Comparison of ENCODE assay signal across 1 cellular context in the genomic region with DNA sequence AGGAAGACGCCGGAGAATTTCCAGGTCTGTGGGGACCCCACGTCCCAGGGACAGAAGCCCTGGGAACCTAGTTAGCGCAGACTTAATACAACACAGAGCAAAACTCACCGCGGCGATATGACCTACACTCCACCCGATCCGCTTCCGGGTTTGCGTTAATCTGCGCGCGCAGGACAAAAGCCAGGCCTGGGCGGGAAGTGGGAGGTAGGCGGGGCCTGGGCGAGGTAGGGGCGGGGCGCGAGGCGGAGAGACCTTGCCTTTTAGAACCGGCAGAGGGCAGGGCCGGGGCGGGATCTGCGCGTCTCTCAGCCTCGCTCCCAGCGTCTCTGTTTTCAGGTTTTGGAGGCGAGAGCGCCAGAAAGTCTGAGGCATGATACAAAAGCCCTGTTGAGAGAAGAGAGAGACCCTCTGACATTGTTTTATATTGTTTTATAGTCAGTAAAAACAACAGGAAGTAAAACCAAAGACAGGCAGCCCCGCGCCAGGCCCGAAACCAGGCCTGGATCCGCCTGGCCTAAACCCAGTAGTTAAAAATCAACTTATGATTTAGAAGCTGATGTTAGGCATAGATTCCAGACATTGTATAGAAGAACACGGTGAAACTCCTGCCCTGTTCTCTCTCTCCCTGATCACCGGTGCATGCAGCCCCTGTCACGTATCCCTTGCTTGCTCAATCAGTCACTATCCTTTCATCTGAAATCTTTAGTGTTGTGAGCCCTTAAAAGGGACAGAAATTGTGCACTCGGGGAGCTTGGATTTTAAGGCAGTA.
A peak's percentile ranks its signal among the peaks of the same experiment; 100 is the strongest.
TF ChIP-seq lines count a peak whose summit lies in the region.

Gene ZNF611, minus strand, starts transcription at position 152 of the 769 bp plus-strand sequence. CDS start 19,150 bp downstream, outside the sequence.

TF ChIP-seq in HepG2, 621 proteins besides CTCF, POLR2A, EP300 and RAD21 (continued from another document):
- TF ChIP-seq ARID4A (CRISPR knock-in tag; IDR thresholded peaks at IDR 0.05; ENCODE audit: borderline replicate concordance) (peak; percentile 56; the same call in 1 of the 2 replicates), TARDBP (CRISPR knock-in tag; IDR thresholded peaks at IDR 0.05) (no peak), ZNF644 (CRISPR knock-in tag; IDR thresholded peaks at IDR 0.05; ENCODE audit: low read depth) (no peak), ZNF10 (CRISPR knock-in tag; IDR thresholded peaks at IDR 0.05; ENCODE audit: borderline replicate concordance, low read depth) (no peak), NONO (IDR thresholded peaks at IDR 0.05) (no peak), NONO (CRISPR knock-in tag; conservative IDR thresholded peaks at IDR 0.05) (no peak), KAT7 (CRISPR knock-in tag; IDR thresholded peaks at IDR 0.05; ENCODE audit: borderline replicate concordance) (0 out of 2 replicates have a peak, but pooled peaks have one; percentile 28), ZNF660 (CRISPR knock-in tag; IDR thresholded peaks at IDR 0.05; ENCODE audit: borderline replicate concordance, low read depth) (no peak), ZHX1 (CRISPR knock-in tag; IDR thresholded peaks at IDR 0.05; ENCODE audit: low read depth) (no peak), ELF4 (CRISPR knock-in tag; IDR thresholded peaks at IDR 0.05; ENCODE audit: borderline replicate concordance) (peak; percentile 81; the same call in 1 of the 2 replicates), NR2C2 (CRISPR knock-in tag; IDR thresholded peaks at IDR 0.05; ENCODE audit: borderline replicate concordance) (peak; percentile 69; the same call in 1 of the 2 replicates), ZNF747 (CRISPR knock-in tag; IDR thresholded peaks at IDR 0.05; ENCODE audit: borderline replicate concordance) (no peak), NCOA1 (CRISPR knock-in tag; IDR thresholded peaks at IDR 0.05) (no peak), KMT2B (CRISPR knock-in tag; IDR thresholded peaks at IDR 0.05) (no peak), ZSCAN30 (CRISPR knock-in tag; IDR thresholded peaks at IDR 0.05) (no peak)
- TF ChIP-seq, protein P1, sequence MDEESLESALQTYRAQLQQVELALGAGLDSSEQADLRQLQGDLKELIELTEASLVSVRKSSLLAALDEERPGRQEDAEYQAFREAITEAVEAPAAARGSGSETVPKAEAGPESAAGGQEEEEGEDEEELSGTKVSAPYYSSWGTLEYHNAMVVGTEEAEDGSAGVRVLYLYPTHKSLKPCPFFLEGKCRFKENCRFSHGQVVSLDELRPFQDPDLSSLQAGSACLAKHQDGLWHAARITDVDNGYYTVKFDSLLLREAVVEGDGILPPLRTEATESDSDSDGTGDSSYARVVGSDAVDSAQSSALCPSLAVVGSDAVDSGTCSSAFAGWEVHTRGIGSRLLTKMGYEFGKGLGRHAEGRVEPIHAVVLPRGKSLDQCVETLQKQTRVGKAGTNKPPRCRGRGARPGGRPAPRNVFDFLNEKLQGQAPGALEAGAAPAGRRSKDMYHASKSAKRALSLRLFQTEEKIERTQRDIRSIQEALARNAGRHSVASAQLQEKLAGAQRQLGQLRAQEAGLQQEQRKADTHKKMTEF (CRISPR knock-in tag; IDR thresholded peaks at IDR 0.05) = 0 out of 2 replicates have a peak, but pooled peaks have one; percentile 18
- TF ChIP-seq, protein P2, sequence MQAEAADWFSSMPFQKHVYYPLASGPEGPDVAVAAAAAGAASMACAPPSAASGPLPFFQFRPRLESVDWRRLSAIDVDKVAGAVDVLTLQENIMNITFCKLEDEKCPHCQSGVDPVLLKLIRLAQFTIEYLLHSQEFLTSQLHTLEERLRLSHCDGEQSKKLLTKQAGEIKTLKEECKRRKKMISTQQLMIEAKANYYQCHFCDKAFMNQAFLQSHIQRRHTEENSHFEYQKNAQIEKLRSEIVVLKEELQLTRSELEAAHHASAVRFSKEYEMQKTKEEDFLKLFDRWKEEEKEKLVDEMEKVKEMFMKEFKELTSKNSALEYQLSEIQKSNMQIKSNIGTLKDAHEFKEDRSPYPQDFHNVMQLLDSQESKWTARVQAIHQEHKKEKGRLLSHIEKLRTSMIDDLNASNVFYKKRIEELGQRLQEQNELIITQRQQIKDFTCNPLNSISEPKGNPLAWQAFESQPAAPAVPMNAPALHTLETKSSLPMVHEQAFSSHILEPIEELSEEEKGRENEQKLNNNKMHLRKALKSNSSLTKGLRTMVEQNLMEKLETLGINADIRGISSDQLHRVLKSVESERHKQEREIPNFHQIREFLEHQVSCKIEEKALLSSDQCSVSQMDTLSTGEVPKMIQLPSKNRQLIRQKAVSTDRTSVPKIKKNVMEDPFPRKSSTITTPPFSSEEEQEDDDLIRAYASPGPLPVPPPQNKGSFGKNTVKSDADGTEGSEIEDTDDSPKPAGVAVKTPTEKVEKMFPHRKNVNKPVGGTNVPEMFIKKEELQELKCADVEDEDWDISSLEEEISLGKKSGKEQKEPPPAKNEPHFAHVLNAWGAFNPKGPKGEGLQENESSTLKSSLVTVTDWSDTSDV (CRISPR knock-in tag; IDR thresholded peaks at IDR 0.05) = no peak
- TF ChIP-seq, protein P3, sequence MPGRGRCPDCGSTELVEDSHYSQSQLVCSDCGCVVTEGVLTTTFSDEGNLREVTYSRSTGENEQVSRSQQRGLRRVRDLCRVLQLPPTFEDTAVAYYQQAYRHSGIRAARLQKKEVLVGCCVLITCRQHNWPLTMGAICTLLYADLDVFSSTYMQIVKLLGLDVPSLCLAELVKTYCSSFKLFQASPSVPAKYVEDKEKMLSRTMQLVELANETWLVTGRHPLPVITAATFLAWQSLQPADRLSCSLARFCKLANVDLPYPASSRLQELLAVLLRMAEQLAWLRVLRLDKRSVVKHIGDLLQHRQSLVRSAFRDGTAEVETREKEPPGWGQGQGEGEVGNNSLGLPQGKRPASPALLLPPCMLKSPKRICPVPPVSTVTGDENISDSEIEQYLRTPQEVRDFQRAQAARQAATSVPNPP (CRISPR knock-in tag; IDR thresholded peaks at IDR 0.05) = no peak
